ENCODE assay signal across 13 cellular contexts in the genomic region with DNA sequence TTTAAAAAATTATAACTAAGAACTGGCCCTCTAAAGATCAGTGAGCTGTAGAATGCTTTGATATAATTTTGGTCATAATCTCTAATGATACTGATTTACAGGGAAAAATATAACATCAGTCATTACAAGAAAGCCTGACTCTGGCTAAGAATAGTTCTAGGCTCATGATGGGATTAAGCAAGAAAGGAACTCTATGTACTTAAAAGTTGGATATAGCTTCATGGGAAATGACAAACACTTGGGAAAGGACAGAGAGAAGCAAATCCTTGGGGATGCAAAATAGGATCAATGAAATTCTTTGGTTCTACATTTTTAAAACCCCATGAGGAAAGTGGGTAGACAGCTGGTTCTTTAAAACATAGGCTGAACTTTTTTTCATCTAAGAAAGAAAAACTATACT.
DNase-seq lines count a peak whose midpoint lies in the region; TF ChIP-seq lines count a peak whose summit lies in the region.
"Had no signal": no experiment of that assay in that cellular context is flagged by ENCODE, and none has a peak within 500 bp of the region (broad histone marks: within the 10 kb centered on the region; RNA-seq: fewer than 3 reads in every experiment).

No MANE protein-coding gene starts in this region.

- no peak for TF ChIP-seq EP300 in suprapubic skin (IDR thresholded peaks at IDR 0.05)

- in situ Hi-C loops in GM23248 (cut with MboI) = no loop called here

- H3K4me1 ChIP-seq in GM23248 (ENCODE audit: insufficient read depth) (peaks cover 15% of the 10 kb centered on the region), suprapubic skin (no peaks in the 10 kb centered on the region)

- no peaks in the 10 kb centered on the region for H3K36me3 ChIP-seq in GM23248 (ENCODE audit: low read depth)
- no peaks in the 10 kb centered on the region for H3K36me3 ChIP-seq in suprapubic skin

- H3K27ac ChIP-seq in GM23248 (no peak overlapping the region), suprapubic skin (peak overlapping the region; percentile 69)
- H3K27ac ChIP-seq: HL-60 had no signal

- H3K4me3 Mint-ChIP-seq in MCF 10A (ENCODE audit: unreplicated experiment) = no peak overlapping the region
- H3K4me3 Mint-ChIP-seq: CD8-positive, alpha-beta memory T cell had no signal

- H3F3A ChIP-seq in GM23248 (ENCODE audit: insufficient read depth) = no peaks in the 10 kb centered on the region

- H3K4me1 Mint-ChIP-seq in MCF 10A (ENCODE audit: insufficient read depth, unreplicated experiment) = peaks cover 6% of the 10 kb centered on the region

- H3K27me3 ChIP-seq in GM23248 (replicated peaks; ENCODE audit: insufficient read depth) (no peaks in the 10 kb centered on the region), suprapubic skin (no peaks in the 10 kb centered on the region)

- POLR2A ChIA-PET in MCF 10A (lab: Yijun Ruan, JAX) = no interaction called here

- no peak overlapping the region for H3K4me3 ChIP-seq in GM23248
- no peak overlapping the region for H3K4me3 ChIP-seq in fibroblast of mammary gland (ENCODE audit: control insufficient read depth, low read depth, low read length)
- no peak overlapping the region for H3K4me3 ChIP-seq in suprapubic skin

- no peaks in the 10 kb centered on the region for H4K20me1 ChIP-seq in GM23248 (ENCODE audit: insufficient read depth)

- H3K9ac ChIP-seq in GM23248 = no peak overlapping the region

- no TSS peak for BruUV-seq in MCF 10A (replicated peaks; lab: Mats Ljungman, UMichigan)

- no peak overlapping the region for H2AFZ ChIP-seq in GM23248

- no peak for TF ChIP-seq CTCF in fibroblast of mammary gland (conservative IDR thresholded peaks at IDR 0.05; ENCODE audit: control insufficient read depth, insufficient read depth, low read depth, low read length)
- no peak for TF ChIP-seq CTCF in suprapubic skin (IDR thresholded peaks at IDR 0.05)
- no peak for TF ChIP-seq CTCF in MCF 10A (IDR thresholded peaks at IDR 0.05; ENCODE audit: unreplicated experiment)

- H3K9me3 ChIP-seq in GM23248 (ENCODE audit: low read depth) (no peaks in the 10 kb centered on the region), suprapubic skin (no peaks in the 10 kb centered on the region)

- no peak overlapping the region for H3K4me2 ChIP-seq in GM23248 (ENCODE audit: unreplicated experiment)

- peak; percentile 10 for DNase-seq in GM23248
- DNase-seq in NCI-H82 (lab: John Stamatoyannopoulos, UW) = peak; percentile 11
- peak; percentile 83 for DNase-seq in fibroblast of mammary gland (ENCODE audit: low read depth)
- no peak for DNase-seq in suprapubic skin (ENCODE audit: low spot score in 2 of 2)
- DNase-seq in NCI-H2081 treated with DMSO at 0.1 percent for 48 hours (lab: John Stamatoyannopoulos, UW) = no peak
- no peak for DNase-seq in inferior parietal cortex (ENCODE audit: extremely low spot score)
- no peak for DNase-seq in MCF 10A (ENCODE audit: unreplicated experiment)
- DNase-seq: CD8-positive, alpha-beta memory T cell; KBM-7; NCI-H1092; NCI-H345; NCI-H69 had no signal

- CTCF ChIA-PET in MCF 10A (lab: Yijun Ruan, JAX) = no interaction called here

- no peaks in the 10 kb centered on the region for H3K79me2 ChIP-seq in GM23248 (ENCODE audit: insufficient read depth)

- no peaks in the 10 kb centered on the region for H3K9me3 Mint-ChIP-seq in MCF 10A (ENCODE audit: unreplicated experiment)
- H3K9me3 Mint-ChIP-seq: CD8-positive, alpha-beta memory T cell had no signal

- no peaks in the 10 kb centered on the region for H3K9me2 ChIP-seq in GM23248 (ENCODE audit: insufficient read depth)

- no peak overlapping the region for H3K27ac Mint-ChIP-seq in MCF 10A (ENCODE audit: low read depth, unreplicated experiment)

- H3K36me3 Mint-ChIP-seq in MCF 10A (ENCODE audit: insufficient read depth, unreplicated experiment) = no peaks in the 10 kb centered on the region
- H3K36me3 Mint-ChIP-seq: CD8-positive, alpha-beta memory T cell had no signal

- no peak for TF ChIP-seq POLR2A in suprapubic skin (IDR thresholded peaks at IDR 0.05)

- intact Hi-C loops in MCF 10A (cut with micrococcal nuclease) = no loop called here

- no peaks in the 10 kb centered on the region for H3K27me3 Mint-ChIP-seq in MCF 10A (ENCODE audit: insufficient read depth, unreplicated experiment)
- H3K27me3 Mint-ChIP-seq: CD8-positive, alpha-beta memory T cell had no signal

Comparison
In these comparisons a context has a peak if more than half of its experiments do, and no peak if none do; other contexts are left out.
1. DNase-seq: peak in GM23248 (single experiment), NCI-H82 (single experiment) and fibroblast of mammary gland (single experiment); none in suprapubic skin (0 of 2), NCI-H2081 treated with DMSO at 0.1 percent for 48 hours (single experiment), inferior parietal cortex (single experiment) and MCF 10A (single experiment).